In the genomic region with DNA sequence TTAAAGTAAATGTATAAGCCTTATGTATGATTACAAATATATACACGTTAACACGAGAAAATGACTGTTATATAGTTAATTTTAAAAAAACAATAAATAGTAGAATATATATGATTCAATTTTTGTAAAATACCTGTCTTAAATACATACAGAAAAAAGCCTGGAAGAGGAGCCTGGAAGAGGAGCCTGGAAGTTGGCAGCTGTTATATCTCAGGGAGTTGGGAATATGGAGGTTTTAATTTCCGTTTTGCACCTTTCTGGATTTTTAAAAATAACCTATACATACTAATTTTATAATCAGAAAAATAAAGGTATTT, we compare ENCODE assay signal across 13 cellular contexts.
DNase-seq lines count a peak whose midpoint lies in the region; ATAC-seq and TF ChIP-seq lines count a peak whose summit lies in the region.
"Had no signal": no experiment of that assay in that cellular context is flagged by ENCODE, and none has a peak within 500 bp of the region (broad histone marks: within the 10 kb centered on the region; RNA-seq: fewer than 3 reads in every experiment).

No MANE protein-coding gene starts in this region.

- H3K36me3 Mint-ChIP-seq in CD4-positive, alpha-beta T cell (ENCODE audit: low read depth) = no peaks in the 10 kb centered on the region
- H3K36me3 Mint-ChIP-seq in endothelial cell (ENCODE audit: low read depth, unreplicated experiment) = no peaks in the 10 kb centered on the region
- H3K36me3 Mint-ChIP-seq: CD8-positive, alpha-beta memory T cell had no signal

- no peaks in the 10 kb centered on the region for H3K9me3 Mint-ChIP-seq in CD4-positive, alpha-beta T cell
- H3K9me3 Mint-ChIP-seq in endothelial cell (ENCODE audit: unreplicated experiment) = no peaks in the 10 kb centered on the region

- no peaks in the 10 kb centered on the region for H3K4me1 ChIP-seq in RWPE2 (ENCODE audit: insufficient read depth, poor library complexity, severe bottlenecking)
- H3K4me1 ChIP-seq in HAP-1 = no peaks in the 10 kb centered on the region
- H3K4me1 ChIP-seq: Peyer's patch, SJSA1 had no signal

- no peak for DNase-seq in CD4-positive, alpha-beta T cell
- no peak for DNase-seq in RWPE2 (ENCODE audit: low spot score)
- no peak for DNase-seq in endothelial cell (ENCODE audit: low spot score)
- no peak for DNase-seq in NCI-H146 treated with DMSO at 0.1 percent for 48 hours (lab: John Stamatoyannopoulos, UW; ENCODE audit: unreplicated experiment)
- DNase-seq in activated T-cell treated with anti-CD3 and anti-CD28 coated beads, Interleukin-2, amount 50 U/mL, for 48 hours = no peak
- no peak for DNase-seq in GM19240 (ENCODE audit: insufficient read length, low spot score)
- no peak for DNase-seq in HAP-1 (ENCODE audit: low spot score in 2 of 2)
- DNase-seq: NCI-H1436 treated with DMSO at 0.1 percent for 48 hours, NCI-H510A, Peyer's patch had no signal

- POLR2A ChIA-PET in CD4-positive, alpha-beta T cell (lab: Charles Lee) = no interaction called here

- H3K27me3 ChIP-seq in CD4-positive, alpha-beta T cell (ENCODE audit: control insufficient read depth, insufficient read depth, low read length) = no peaks in the 10 kb centered on the region
- H3K27me3 ChIP-seq in RWPE2 (ENCODE audit: insufficient read depth, poor library complexity, severe bottlenecking) (no peaks in the 10 kb centered on the region), HAP-1 (ENCODE audit: low read depth) (peaks cover 17% of the 10 kb centered on the region)
- H3K27me3 ChIP-seq: Peyer's patch had no signal

- no peaks in the 10 kb centered on the region for H3K4me1 Mint-ChIP-seq in CD4-positive, alpha-beta T cell (ENCODE audit: low read depth)
- H3K4me1 Mint-ChIP-seq in endothelial cell (ENCODE audit: unreplicated experiment) = no peaks in the 10 kb centered on the region
- H3K4me1 Mint-ChIP-seq: CD8-positive, alpha-beta memory T cell had no signal

- in situ Hi-C loops in HAP-1 (cut with MboI; ENCODE audit: low sequenced_read_pairs) = no loop called here

- no peak for ATAC-seq in CD4-positive, alpha-beta T cell (ENCODE audit: poor library complexity)
- ATAC-seq in RWPE2 (ENCODE audit: low read depth) = no peak
- ATAC-seq: Right ventricle myocardium inferior had no signal

- no peaks in the 10 kb centered on the region for H3K9me3 ChIP-seq in CD4-positive, alpha-beta T cell (ENCODE audit: control insufficient read depth, low read length)
- H3K9me3 ChIP-seq in RWPE2 (ENCODE audit: severe bottlenecking) (no peaks in the 10 kb centered on the region), HAP-1 (no peaks in the 10 kb centered on the region)
- H3K9me3 ChIP-seq: Peyer's patch, SJSA1 had no signal

- intact Hi-C loops in CD4-positive, alpha-beta T cell (cut with DNase I, micrococcal nuclease) = loop anchor here (1.0 to 5.0 kb wide), 4 partner anchors 291 to 470 kb away; no protein-coding TSS in a partner anchor

- peaks cover 22% of the 10 kb centered on the region for H3K27me3 Mint-ChIP-seq in CD4-positive, alpha-beta T cell
- H3K27me3 Mint-ChIP-seq in endothelial cell (ENCODE audit: unreplicated experiment) = peaks cover 3% of the 10 kb centered on the region

- no peak overlapping the region for H3K4me3 Mint-ChIP-seq in CD4-positive, alpha-beta T cell
- H3K4me3 Mint-ChIP-seq in endothelial cell (ENCODE audit: unreplicated experiment) = no peak overlapping the region
- H3K4me3 Mint-ChIP-seq: CD8-positive, alpha-beta memory T cell had no signal

- TF ChIP-seq CTCF in CD4-positive, alpha-beta T cell (IDR thresholded peaks at IDR 0.05) = peak; percentile 20
- TF ChIP-seq CTCF in RWPE2 (IDR thresholded peaks at IDR 0.05; ENCODE audit: poor library complexity, severe bottlenecking) = peak; percentile 62
- TF ChIP-seq CTCF in endothelial cell (IDR thresholded peaks at IDR 0.05; ENCODE audit: unreplicated experiment) = peak; percentile 48

- no peak overlapping the region for H3K27ac Mint-ChIP-seq in CD4-positive, alpha-beta T cell
- no peak overlapping the region for H3K27ac Mint-ChIP-seq in endothelial cell (ENCODE audit: unreplicated experiment)
- H3K27ac Mint-ChIP-seq: CD8-positive, alpha-beta memory T cell had no signal

- CTCF ChIA-PET in CD4-positive, alpha-beta T cell (lab: Charles Lee) = interaction anchor here (1.0 to 2.1 kb wide), 4 partner anchors 10 to 469 kb away, joined by 4 to 9 read pairs (median 6); no protein-coding TSS in a partner anchor

- no peaks in the 10 kb centered on the region for H3K36me3 ChIP-seq in RWPE2 (ENCODE audit: low read depth)
- H3K36me3 ChIP-seq in HAP-1 (replicated peaks) = no peaks in the 10 kb centered on the region
- H3K36me3 ChIP-seq: Peyer's patch, SJSA1 had no signal

- H3K27ac ChIP-seq in CD4-positive, alpha-beta T cell (ENCODE audit: low read depth, low read length) = no peak overlapping the region
- H3K27ac ChIP-seq in RWPE2 (ENCODE audit: poor library complexity, severe bottlenecking) = no peak overlapping the region
- H3K27ac ChIP-seq: Peyer's patch, SJSA1 had no signal

- no peak overlapping the region for H3K4me3 ChIP-seq in RWPE2 (ENCODE audit: severe bottlenecking)
- no peak overlapping the region for H3K4me3 ChIP-seq in HAP-1
- H3K4me3 ChIP-seq: Peyer's patch, SJSA1 had no signal
